Comparison of ENCODE assay signal across 1 cellular context in the genomic region with DNA sequence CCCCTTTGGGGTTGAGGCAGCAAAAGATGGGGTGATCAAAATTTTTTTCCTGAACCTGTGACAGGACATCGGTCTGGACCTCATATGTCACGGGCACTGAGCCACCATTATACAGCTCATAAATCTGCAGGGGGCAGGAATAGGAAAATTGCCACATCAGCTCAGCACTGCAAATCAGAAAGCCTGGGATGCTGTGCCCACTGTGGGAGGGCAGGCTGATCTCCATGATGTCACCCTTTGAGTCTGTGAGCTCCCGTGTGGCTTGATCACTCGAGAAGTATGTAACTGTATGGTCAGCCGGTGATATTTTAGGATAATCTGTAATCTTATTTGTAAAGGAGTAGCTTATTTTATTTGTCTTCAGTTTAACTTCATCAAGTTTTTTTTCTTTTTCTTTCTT.
TF ChIP-seq lines count a peak whose summit lies in the region.

No MANE protein-coding gene starts in this region.

TF ChIP-seq in HEK293, 187 proteins besides CTCF, POLR2A, EP300 and RAD21 (continued from another document):
- TF ChIP-seq HOXD13 (CRISPR knock-in tag; IDR thresholded peaks at IDR 0.05; ENCODE audit: borderline replicate concordance) (no peak), GLIS1 (tag by site-specific recombination; IDR thresholded peaks at IDR 0.05) (peak; percentile 81)
TF ChIP-seq in HEK293: peak in this region for 4.
